In genomic region chr6:157385482-157385881, GRCh38 we compare ENCODE assay signal across 27 cellular contexts. TPM values are rescaled to one million over a fixed set of nuclear protein-coding genes. Genes with fewer than 3 reads are reported as not detected.
DNase-seq lines count a peak whose midpoint lies in the region; ATAC-seq and TF ChIP-seq lines count a peak whose summit lies in the region.
"Had no signal": no experiment of that assay in that cellular context is flagged by ENCODE, and none has a peak within 500 bp of the region (broad histone marks: within the 10 kb centered on the region; RNA-seq: fewer than 3 reads in every experiment).

No MANE protein-coding gene starts in this region.

- peak; percentile 9 to 12 for ATAC-seq in activated T-cell treated with anti-CD3 and anti-CD28 coated beads, Interleukin-2, amount 50 U/mL, for 4 hours
- ATAC-seq in activated CD8-positive, alpha-beta T cell treated with anti-CD3 and anti-CD28 coated beads for 36 hours = peak; percentile 15
- ATAC-seq in GM21529 (IDR thresholded peaks at IDR 0.05; ENCODE audit: unreplicated experiment) = no peak
- ATAC-seq: esophagus mucosa; foreskin keratinocyte; HCT116; left colon; stimulated activated naive B cell treated with anti-CD40 and anti-IgM and Interleukin-4, amounts not matched to agents 10 μg/mL and 1 μg/mL and 100 μg/mL, for 72 hours had no signal

- H3K9me3 Mint-ChIP-seq in activated T-cell treated with anti-CD3 and anti-CD28 coated beads, Interleukin-2, amount 50 U/mL, for 4 hours = peaks cover 6% of the 10 kb centered on the region
- peaks cover 7% of the 10 kb centered on the region for H3K9me3 Mint-ChIP-seq in activated T-cell treated with anti-CD3 and anti-CD28 coated beads, Interleukin-2, amount 50 U/mL, for 24 hours
- H3K9me3 Mint-ChIP-seq in activated CD8-positive, alpha-beta T cell treated with anti-CD3 and anti-CD28 coated beads for 36 hours = peaks cover 7% of the 10 kb centered on the region

- no peak overlapping the region for H3K27ac Mint-ChIP-seq in activated T-cell treated with anti-CD3 and anti-CD28 coated beads, Interleukin-2, amount 50 U/mL, for 24 hours
- no peak overlapping the region for H3K27ac Mint-ChIP-seq in activated CD8-positive, alpha-beta T cell treated with anti-CD3 and anti-CD28 coated beads for 36 hours
- H3K27ac Mint-ChIP-seq: stimulated activated naive B cell treated with anti-CD40 and anti-IgM and Interleukin-4, amounts not matched to agents 10 μg/mL and 1 μg/mL and 100 μg/mL, for 72 hours had no signal

- no peak overlapping the region for H3K4me3 Mint-ChIP-seq in activated T-cell treated with anti-CD3 and anti-CD28 coated beads, Interleukin-2, amount 50 U/mL, for 4 hours
- H3K4me3 Mint-ChIP-seq in activated T-cell treated with anti-CD3 and anti-CD28 coated beads, Interleukin-2, amount 50 U/mL, for 24 hours = no peak overlapping the region
- H3K4me3 Mint-ChIP-seq in activated CD8-positive, alpha-beta T cell treated with anti-CD3 and anti-CD28 coated beads for 36 hours = no peak overlapping the region
- H3K4me3 Mint-ChIP-seq: stimulated activated naive B cell treated with anti-CD40 and anti-IgM and Interleukin-4, amounts not matched to agents 10 μg/mL and 1 μg/mL and 100 μg/mL, for 72 hours had no signal

- TF ChIP-seq CTCF in GM12865 (IDR thresholded peaks at IDR 0.05; ENCODE audit: insufficient read depth, low read depth, low read length, missing control alignments) = no peak
- TF ChIP-seq CTCF in activated CD8-positive, alpha-beta T cell treated with anti-CD3 and anti-CD28 coated beads for 36 hours (IDR thresholded peaks at IDR 0.05) = no peak

- H3K27me3 Mint-ChIP-seq in activated T-cell treated with anti-CD3 and anti-CD28 coated beads, Interleukin-2, amount 50 U/mL, for 4 hours (ENCODE audit: low read depth) = peaks cover 2% of the 10 kb centered on the region
- H3K27me3 Mint-ChIP-seq in activated T-cell treated with anti-CD3 and anti-CD28 coated beads, Interleukin-2, amount 50 U/mL, for 24 hours = peaks cover 12% of the 10 kb centered on the region
- peaks cover 7% of the 10 kb centered on the region for H3K27me3 Mint-ChIP-seq in activated CD8-positive, alpha-beta T cell treated with anti-CD3 and anti-CD28 coated beads for 36 hours

- intact Hi-C loops in activated CD8-positive, alpha-beta T cell treated with anti-CD3 and anti-CD28 coated beads for 36 hours (cut with micrococcal nuclease) = no loop called here

- CTCF ChIA-PET in activated CD8-positive, alpha-beta T cell treated with anti-CD3 and anti-CD28 coated beads for 36 hours (lab: Charles Lee) = interaction anchor here (1.0 kb wide), 2 partner anchors 71 to 213 kb away, joined by 3 read pairs; no protein-coding TSS in a partner anchor

- no peak overlapping the region for H3K4me3 ChIP-seq in GM12865 (ENCODE audit: low read depth, low read length)
- H3K4me3 ChIP-seq: adrenal gland, prostate gland, thoracic aorta, vagina had no signal

- peaks cover 4% of the 10 kb centered on the region for H3K36me3 Mint-ChIP-seq in activated T-cell treated with anti-CD3 and anti-CD28 coated beads, Interleukin-2, amount 50 U/mL, for 4 hours (ENCODE audit: insufficient read depth)
- peaks cover 17% of the 10 kb centered on the region for H3K36me3 Mint-ChIP-seq in activated T-cell treated with anti-CD3 and anti-CD28 coated beads, Interleukin-2, amount 50 U/mL, for 24 hours (ENCODE audit: low read depth)
- H3K36me3 Mint-ChIP-seq in activated CD8-positive, alpha-beta T cell treated with anti-CD3 and anti-CD28 coated beads for 36 hours (ENCODE audit: low read depth) = peaks cover 10% of the 10 kb centered on the region

- POLR2A ChIA-PET in activated CD8-positive, alpha-beta T cell treated with anti-CD3 and anti-CD28 coated beads for 36 hours (lab: Charles Lee) = interaction anchor here (1.4 kb wide), 1 partner anchor 10 kb away, joined by 8 read pairs; no protein-coding TSS in a partner anchor

- no peak for DNase-seq in activated T-cell treated with anti-CD3 and anti-CD28 coated beads, Interleukin-2, amount 50 U/mL, for 4 hours
- DNase-seq in activated T-cell treated with anti-CD3 and anti-CD28 coated beads, Interleukin-2, amount 50 U/mL, for 24 hours = no peak
- peak; percentile 24 for DNase-seq in GM12865 (ENCODE audit: low read depth)
- peak; percentile 23 for DNase-seq in activated CD8-positive, alpha-beta T cell treated with anti-CD3 and anti-CD28 coated beads for 36 hours
- peak; percentile 23 for DNase-seq in renal cortical epithelial cell (ENCODE audit: low read depth)
- no peak for DNase-seq in GOT3 (lab: John Stamatoyannopoulos, UW)
- DNase-seq in cerebellar cortex (ENCODE audit: low spot score) = no peak
- DNase-seq: ACHN; activated effector memory CD4-positive, alpha-beta T cell treated with Interleukin-2 at 50 U/mL for 16 hours; adrenal gland; COR-L47; effector memory CD4-positive, alpha-beta T cell; foreskin keratinocyte; left colon; mesenchymal stem cell; NCI-H1105; NCI-H2029; NCI-H2227 treated with DMSO at 0.1 percent for 48 hours; NCI-H748 treated with DMSO at 0.1 percent for 48 hours; stimulated activated naive B cell treated with anti-CD40 and anti-IgM and Interleukin-4, amounts not matched to agents 10 μg/mL and 1 μg/mL and 100 μg/mL, for 72 hours; WERI-Rb-1 had no signal

- H3K4me1 Mint-ChIP-seq in activated T-cell treated with anti-CD3 and anti-CD28 coated beads, Interleukin-2, amount 50 U/mL, for 4 hours (ENCODE audit: low read depth) = peaks cover 18% of the 10 kb centered on the region
- H3K4me1 Mint-ChIP-seq in activated T-cell treated with anti-CD3 and anti-CD28 coated beads, Interleukin-2, amount 50 U/mL, for 24 hours (ENCODE audit: low read depth) = peaks cover 27% of the 10 kb centered on the region
- peaks cover 23% of the 10 kb centered on the region for H3K4me1 Mint-ChIP-seq in activated CD8-positive, alpha-beta T cell treated with anti-CD3 and anti-CD28 coated beads for 36 hours (ENCODE audit: low read depth)

RNA-seq across cellular contexts. Expression of gene ZDHHC14, which starts 4.5 kb away (rescaled TPM):
- total RNA-seq in activated T-cell treated with anti-CD3 and anti-CD28 coated beads, Interleukin-2, amount 50 U/mL, for 4 hours = 1 to 10 TPM; 5.6 to 6.0 (median 5.7) TPM
- total RNA-seq in activated CD8-positive, alpha-beta T cell treated with anti-CD3 and anti-CD28 coated beads for 36 hours = 1 to 10 TPM; 1.7 to 2.5 TPM
- total RNA-seq in renal cortical epithelial cell = 3.0 and 5.3 TPM in 2 replicates

Comparison
In these comparisons a context has a peak if more than half of its experiments do, and no peak if none do; other contexts are left out.
1. DNase-seq: peak in GM12865 (single experiment), activated CD8-positive, alpha-beta T cell treated with anti-CD3 and anti-CD28 coated beads for 36 hours (single experiment) and renal cortical epithelial cell (single experiment); none in activated T-cell treated with anti-CD3 and anti-CD28 coated beads, Interleukin-2, amount 50 U/mL, for 4 hours (single experiment), activated T-cell treated with anti-CD3 and anti-CD28 coated beads, Interleukin-2, amount 50 U/mL, for 24 hours (single experiment), GOT3 (single experiment) and cerebellar cortex (single experiment).